12 cellular contexts compared by ENCODE assay signal in the genomic region with DNA sequence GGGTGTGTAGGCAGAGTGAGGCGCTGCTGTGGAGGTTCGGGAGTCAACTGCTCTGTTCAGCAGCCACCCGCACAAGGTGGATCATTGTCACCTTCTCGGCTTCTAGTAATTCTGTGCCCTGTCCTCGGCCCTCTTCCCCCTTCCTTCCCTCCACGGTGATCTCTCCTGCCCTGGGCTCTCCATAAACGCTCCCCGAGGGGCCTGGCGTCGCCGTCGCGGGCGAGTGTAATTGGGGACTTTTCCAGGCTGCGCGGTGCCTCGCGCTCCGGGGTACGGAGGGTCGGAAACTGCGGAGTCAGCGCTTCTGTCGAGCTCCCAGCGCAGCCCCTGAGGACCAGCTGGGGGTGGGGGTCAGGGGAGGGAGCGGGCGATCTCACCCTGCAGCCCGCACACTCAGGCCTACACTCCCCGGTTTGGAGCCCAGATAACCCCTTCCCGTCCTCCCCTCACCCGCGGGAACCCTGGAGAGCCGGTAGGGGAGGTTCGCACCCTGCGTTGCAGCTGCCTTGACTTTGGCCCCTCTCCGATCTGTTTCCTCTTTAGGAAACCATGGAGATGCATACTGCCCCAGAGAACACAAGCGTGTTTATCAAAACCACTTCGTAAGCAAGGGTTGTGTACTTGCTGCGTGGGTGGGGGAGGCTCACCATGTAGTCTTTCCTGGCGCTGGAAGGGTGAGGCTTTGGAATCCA.
DNase-seq lines count a peak whose midpoint lies in the region; ATAC-seq and TF ChIP-seq lines count a peak whose summit lies in the region.
"Had no signal": no experiment of that assay in that cellular context is flagged by ENCODE, and none has a peak within 500 bp of the region (broad histone marks: within the 10 kb centered on the region; RNA-seq: fewer than 3 reads in every experiment).

No MANE protein-coding gene starts in this region.

- H3K9me3 ChIP-seq in endodermal cell (ENCODE audit: control insufficient read depth, low read length): no peaks in the 10 kb centered on the region
- H3K9me3 ChIP-seq: BE2C had no signal

- H3K27me3 Mint-ChIP-seq in endodermal cell (ENCODE audit: insufficient read depth): peaks cover 73% of the 10 kb centered on the region
- peaks cover 0 to 5% of the 10 kb centered on the region in 2 donors for H3K27me3 Mint-ChIP-seq in natural killer cell treated with Interleukin-12 subunit alpha and Interleukin-12 subunit beta and Interleukin-15 and Interleukin-18, amount 100 ng/mL, for 72 hours

- H3K27me3 ChIP-seq in endodermal cell (ENCODE audit: control insufficient read depth, insufficient read depth, low read length, poor library complexity, severe bottlenecking): peaks cover 73% of the 10 kb centered on the region

- WGBS in endodermal cell (ENCODE audit: insufficient coverage in 1 of 2, insufficient read length in 1 of 2), 2 experiments: 15 to 31% methylated on average over 12 to 40 of the region's 40 CpGs

- peak overlapping the region; percentile 51 for H3K4me3 Mint-ChIP-seq in endodermal cell
- H3K4me3 Mint-ChIP-seq in natural killer cell treated with Interleukin-12 subunit alpha and Interleukin-12 subunit beta and Interleukin-15 and Interleukin-18, amount 100 ng/mL, for 72 hours: peak overlapping the region; percentile 17
- H3K4me3 Mint-ChIP-seq: HFFc6 had no signal

- peak; percentile 15 for TF ChIP-seq CTCF in endodermal cell (conservative IDR thresholded peaks at IDR 0.05)

- H3K4me1 Mint-ChIP-seq in endodermal cell: peaks cover 24% of the 10 kb centered on the region
- H3K4me1 Mint-ChIP-seq in natural killer cell treated with Interleukin-12 subunit alpha and Interleukin-12 subunit beta and Interleukin-15 and Interleukin-18, amount 100 ng/mL, for 72 hours (ENCODE audit: low read depth in 2 of 2): peaks cover 22 to 29% of the 10 kb centered on the region in 2 donors

- no peak overlapping the region for H3K27ac ChIP-seq in endodermal cell (ENCODE audit: low read depth, low read length)

- no peaks in the 10 kb centered on the region for H3K4me1 ChIP-seq in endodermal cell (ENCODE audit: control insufficient read depth, insufficient read depth, low read length)
- H3K4me1 ChIP-seq: BE2C had no signal

- peak overlapping the region; percentile 62 for H3K4me3 ChIP-seq in endodermal cell (ENCODE audit: low read length)

- no peak overlapping the region for H3K9ac ChIP-seq in endodermal cell (ENCODE audit: extremely low read depth, low read length, poor library complexity, severe bottlenecking)

- intact Hi-C loops in Right ventricle myocardium superior (cut with DNase I): loop anchor here (10.0 kb wide), 1 partner anchor 347 kb away; no protein-coding TSS in a partner anchor
- intact Hi-C loops in Right ventricle myocardium inferior (cut with DNase I): no loop called here

- H3K27ac Mint-ChIP-seq in endodermal cell: no peak overlapping the region
- H3K27ac Mint-ChIP-seq in natural killer cell treated with Interleukin-12 subunit alpha and Interleukin-12 subunit beta and Interleukin-15 and Interleukin-18, amount 100 ng/mL, for 72 hours: no peak overlapping the region
- H3K27ac Mint-ChIP-seq: activated naive CD4-positive, alpha-beta T cell treated with anti-CD3 and anti-CD28 coated beads, Interleukin-2, amount 50 U/mL, for 72 hours; HFFc6 had no signal

- H3K9me3 Mint-ChIP-seq in endodermal cell: no peaks in the 10 kb centered on the region
- H3K9me3 Mint-ChIP-seq in natural killer cell treated with Interleukin-12 subunit alpha and Interleukin-12 subunit beta and Interleukin-15 and Interleukin-18, amount 100 ng/mL, for 72 hours: peaks cover 4% of the 10 kb centered on the region
- H3K9me3 Mint-ChIP-seq: activated naive CD4-positive, alpha-beta T cell treated with anti-CD3 and anti-CD28 coated beads, Interleukin-2, amount 50 U/mL, for 72 hours; HFFc6 had no signal

- DNase-seq in Right ventricle myocardium superior (no peak), Right ventricle myocardium inferior (ENCODE audit: missing footprints) (no peak), endodermal cell (peak; percentile 70), ureter (ENCODE audit: low spot score) (peak; percentile 46), foreskin melanocyte (no peak), NOMO-1 treated with DMSO at 0.1 percent for 48 hours (lab: John Stamatoyannopoulos, UW; ENCODE audit: unreplicated experiment) (no peak)
- no peak for DNase-seq in natural killer cell treated with Interleukin-12 subunit alpha and Interleukin-12 subunit beta and Interleukin-15 and Interleukin-18, amount 100 ng/mL, for 72 hours (ENCODE audit: low spot score)
- DNase-seq: BE2C, HFFc6, kidney glomerular epithelial cell had no signal

- peak; percentile 20 for ATAC-seq in Right ventricle myocardium superior (ENCODE audit: poor library complexity)
- no peak for ATAC-seq in Right ventricle myocardium inferior
- peak in 1 of 2 donors; percentile 15 for ATAC-seq in natural killer cell treated with Interleukin-12 subunit alpha and Interleukin-12 subunit beta and Interleukin-15 and Interleukin-18, amount 100 ng/mL, for 72 hours
- ATAC-seq in HG03469 (IDR thresholded peaks at IDR 0.05; ENCODE audit: unreplicated experiment): no peak

- no peaks in the 10 kb centered on the region for H3K36me3 ChIP-seq in endodermal cell (ENCODE audit: control insufficient read depth, insufficient read depth, low read length)
- H3K36me3 ChIP-seq: BE2C had no signal

- no peaks in the 10 kb centered on the region for H3K36me3 Mint-ChIP-seq in endodermal cell (ENCODE audit: low read depth)
- H3K36me3 Mint-ChIP-seq in natural killer cell treated with Interleukin-12 subunit alpha and Interleukin-12 subunit beta and Interleukin-15 and Interleukin-18, amount 100 ng/mL, for 72 hours: no peaks in the 10 kb centered on the region
- H3K36me3 Mint-ChIP-seq: activated naive CD4-positive, alpha-beta T cell treated with anti-CD3 and anti-CD28 coated beads, Interleukin-2, amount 50 U/mL, for 72 hours had no signal

Comparison
In these comparisons a context has a peak if more than half of its experiments do, and no peak if none do; other contexts are left out.
1. DNase-seq: peak in endodermal cell (single experiment) and ureter (single experiment); none in Right ventricle myocardium superior (single experiment), Right ventricle myocardium inferior (single experiment), natural killer cell treated with Interleukin-12 subunit alpha and Interleukin-12 subunit beta and Interleukin-15 and Interleukin-18, amount 100 ng/mL, for 72 hours (single experiment), foreskin melanocyte (single experiment) and NOMO-1 treated with DMSO at 0.1 percent for 48 hours (single experiment).